Comparison of ENCODE assay signal across 14 cellular contexts in genomic region chr14:76181546-76181945, GRCh38. TPM values are rescaled to one million over a fixed set of nuclear protein-coding genes. Genes with fewer than 3 reads are reported as not detected.
DNase-seq lines count a peak whose midpoint lies in the region; ATAC-seq, FAIRE-seq and TF ChIP-seq lines count a peak whose summit lies in the region.
"Had no signal": no experiment of that assay in that cellular context is flagged by ENCODE, and none has a peak within 500 bp of the region (broad histone marks: within the 10 kb centered on the region; RNA-seq: fewer than 3 reads in every experiment).

No MANE protein-coding gene starts in this region.

- peaks cover 8% of the 10 kb centered on the region for H3K36me3 ChIP-seq in bronchial epithelial cell (ENCODE audit: control insufficient read depth, insufficient read depth, low read length)
- H3K36me3 ChIP-seq in upper lobe of left lung = peaks cover 13 to 84% (median 39%) of the 10 kb centered on the region in 4 donors

- ATAC-seq in upper lobe of left lung (ENCODE audit: low FRiP score in 2 of 2) = no peak

- no peak overlapping the region for H3K4me3 Mint-ChIP-seq in osteocyte (ENCODE audit: unreplicated experiment)

- H3K9me3 ChIP-seq in upper lobe of left lung = no peaks in the 10 kb centered on the region
- H3K9me3 ChIP-seq: suprapubic skin had no signal

- H3K9me3 Mint-ChIP-seq in osteocyte (ENCODE audit: unreplicated experiment) = no peaks in the 10 kb centered on the region

- H3K27me3 Mint-ChIP-seq in osteocyte (ENCODE audit: unreplicated experiment) = no peaks in the 10 kb centered on the region

- no peaks in the 10 kb centered on the region for H3K4me1 Mint-ChIP-seq in osteocyte (ENCODE audit: unreplicated experiment)

- no peak overlapping the region for H3K27ac ChIP-seq in upper lobe of left lung
- H3K27ac ChIP-seq: epithelial cell of prostate, suprapubic skin had no signal

- TF ChIP-seq POLR2A in upper lobe of left lung (IDR thresholded peaks at IDR 0.05) = no peak

- no peaks in the 10 kb centered on the region for H3K4me1 ChIP-seq in upper lobe of left lung
- H3K4me1 ChIP-seq: suprapubic skin had no signal

- H3K27ac Mint-ChIP-seq in osteocyte (ENCODE audit: unreplicated experiment) = no peak overlapping the region

- H3K27me3 ChIP-seq in bronchial epithelial cell (ENCODE audit: control insufficient read depth, insufficient read depth, low read length) (no peaks in the 10 kb centered on the region), upper lobe of left lung (no peaks in the 10 kb centered on the region)
- H3K27me3 ChIP-seq: suprapubic skin had no signal

- TF ChIP-seq EP300 in upper lobe of left lung (IDR thresholded peaks at IDR 0.05) = no peak

- FAIRE-seq in bronchial epithelial cell (lab: Jason Lieb, UNC) = no peak
- FAIRE-seq: kidney had no signal

- no peak for TF ChIP-seq CTCF in bronchial epithelial cell (IDR thresholded peaks at IDR 0.05; ENCODE audit: insufficient read depth, low read length, severe bottlenecking)
- TF ChIP-seq CTCF in osteocyte (IDR thresholded peaks at IDR 0.05) = peak; percentile 35
- TF ChIP-seq CTCF in upper lobe of left lung (IDR thresholded peaks at IDR 0.05) = no peak

- peaks cover 53% of the 10 kb centered on the region for H3K36me3 Mint-ChIP-seq in osteocyte (ENCODE audit: unreplicated experiment)

- WGBS in upper lobe of left lung, 2 donors = 59 to 79% methylated on average over 1 of the region's 1 CpG

- DNase-seq in NCI-H446 treated with DMSO at 0.1 percent for 48 hours (lab: John Stamatoyannopoulos, UW) = peak; percentile 5
- no peak for DNase-seq in NCI-H446 (lab: John Stamatoyannopoulos, UW)
- peak; percentile 4 for DNase-seq in LoVo (ENCODE audit: low spot score)
- peak; percentile 11 for DNase-seq in bronchial epithelial cell (ENCODE audit: low read depth)
- DNase-seq in osteocyte (ENCODE audit: extremely low spot score, unreplicated experiment) = no peak
- DNase-seq in upper lobe of left lung = no peak
- no peak for DNase-seq in medulla oblongata (ENCODE audit: extremely low spot score)
- no peak for DNase-seq in NK-92 (lab: John Stamatoyannopoulos, UW; ENCODE audit: unreplicated experiment)
- DNase-seq: amygdala; kidney; occipital lobe; stimulated activated CD4-positive, alpha-beta T cell treated with anti-CD3 and anti-CD28 coated beads, Interleukin-4, amount 100 ng/mL, for 4 hours had no signal

- H3K4me3 ChIP-seq in bronchial epithelial cell (ENCODE audit: low read depth, low read length) (no peak overlapping the region), upper lobe of left lung (no peak overlapping the region)
- H3K4me3 ChIP-seq: suprapubic skin had no signal

RNA-seq across cellular contexts. Expression of gene GPATCH2L, which starts 29.8 kb away (rescaled TPM):
- 59.5 and 64.0 TPM in 2 replicates for total RNA-seq in bronchial epithelial cell
- total RNA-seq in osteocyte = 61.0 and 62.0 TPM in 2 replicates
- total RNA-seq in upper lobe of left lung = 10 to 100 TPM; 22.4 to 52.0 (median 39.5) TPM

Comparison
In these comparisons a context has a peak if more than half of its experiments do, and no peak if none do; other contexts are left out.
1. DNase-seq: peak in NCI-H446 treated with DMSO at 0.1 percent for 48 hours (single experiment), LoVo (single experiment) and bronchial epithelial cell (single experiment); none in NCI-H446 (0 of 2), osteocyte (single experiment), upper lobe of left lung (0 of 2), medulla oblongata (single experiment) and NK-92 (single experiment).